ENCODE assay signal across 1 cellular context in the genomic region with DNA sequence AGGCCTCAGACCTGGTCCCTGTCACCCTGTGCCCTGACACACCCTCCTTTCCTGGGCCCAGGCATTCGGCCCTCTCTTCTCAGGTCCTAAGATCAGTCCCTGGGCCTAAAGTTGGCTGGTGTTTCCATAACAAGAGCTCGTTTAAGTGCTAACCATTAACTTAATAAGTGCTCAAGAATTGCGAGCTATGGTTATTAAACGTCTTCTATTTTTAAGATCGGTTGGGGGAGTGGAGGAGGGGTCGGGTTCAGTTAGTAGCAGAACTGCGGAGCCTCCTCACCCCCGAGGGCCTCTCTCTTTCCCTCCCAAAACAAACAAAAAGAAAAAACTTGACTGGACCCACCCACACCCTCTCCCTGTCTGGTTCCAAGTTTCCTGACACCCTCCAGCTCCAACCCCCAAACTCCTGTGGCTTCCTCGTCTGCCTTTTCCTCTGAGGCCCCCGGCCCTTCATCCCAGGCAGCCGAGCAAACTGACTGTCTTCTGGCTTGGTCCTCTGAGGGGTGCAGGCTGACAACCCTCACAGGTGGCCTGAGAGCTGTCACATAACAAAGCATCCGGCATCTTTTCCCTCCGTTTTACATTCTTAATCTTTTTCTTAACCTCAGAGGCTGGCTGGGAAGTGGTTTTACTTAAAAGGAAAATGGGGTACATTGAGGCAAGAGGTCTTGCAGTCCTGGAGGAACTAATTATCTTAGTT.
TF ChIP-seq lines count a peak whose summit lies in the region.

No MANE protein-coding gene starts in this region.

TF ChIP-seq in HepG2, 621 proteins besides CTCF, POLR2A, EP300 and RAD21 (continued from another document and continues in another):
- TF ChIP-seq, protein P1, sequence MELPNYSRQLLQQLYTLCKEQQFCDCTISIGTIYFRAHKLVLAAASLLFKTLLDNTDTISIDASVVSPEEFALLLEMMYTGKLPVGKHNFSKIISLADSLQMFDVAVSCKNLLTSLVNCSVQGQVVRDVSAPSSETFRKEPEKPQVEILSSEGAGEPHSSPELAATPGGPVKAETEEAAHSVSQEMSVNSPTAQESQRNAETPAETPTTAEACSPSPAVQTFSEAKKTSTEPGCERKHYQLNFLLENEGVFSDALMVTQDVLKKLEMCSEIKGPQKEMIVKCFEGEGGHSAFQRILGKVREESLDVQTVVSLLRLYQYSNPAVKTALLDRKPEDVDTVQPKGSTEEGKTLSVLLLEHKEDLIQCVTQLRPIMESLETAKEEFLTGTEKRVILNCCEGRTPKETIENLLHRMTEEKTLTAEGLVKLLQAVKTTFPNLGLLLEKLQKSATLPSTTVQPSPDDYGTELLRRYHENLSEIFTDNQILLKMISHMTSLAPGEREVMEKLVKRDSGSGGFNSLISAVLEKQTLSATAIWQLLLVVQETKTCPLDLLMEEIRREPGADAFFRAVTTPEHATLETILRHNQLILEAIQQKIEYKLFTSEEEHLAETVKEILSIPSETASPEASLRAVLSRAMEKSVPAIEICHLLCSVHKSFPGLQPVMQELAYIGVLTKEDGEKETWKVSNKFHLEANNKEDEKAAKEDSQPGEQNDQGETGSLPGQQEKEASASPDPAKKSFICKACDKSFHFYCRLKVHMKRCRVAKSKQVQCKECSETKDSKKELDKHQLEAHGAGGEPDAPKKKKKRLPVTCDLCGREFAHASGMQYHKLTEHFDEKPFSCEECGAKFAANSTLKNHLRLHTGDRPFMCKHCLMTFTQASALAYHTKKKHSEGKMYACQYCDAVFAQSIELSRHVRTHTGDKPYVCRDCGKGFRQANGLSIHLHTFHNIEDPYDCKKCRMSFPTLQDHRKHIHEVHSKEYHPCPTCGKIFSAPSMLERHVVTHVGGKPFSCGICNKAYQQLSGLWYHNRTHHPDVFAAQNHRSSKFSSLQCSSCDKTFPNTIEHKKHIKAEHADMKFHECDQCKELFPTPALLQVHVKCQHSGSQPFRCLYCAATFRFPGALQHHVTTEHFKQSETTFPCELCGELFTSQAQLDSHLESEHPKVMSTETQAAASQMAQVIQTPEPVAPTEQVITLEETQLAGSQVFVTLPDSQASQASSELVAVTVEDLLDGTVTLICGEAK (IDR thresholded peaks at IDR 0.05) = no peak
- TF ChIP-seq, protein P1 (CRISPR knock-in tag; IDR thresholded peaks at IDR 0.05) = 0 out of 2 replicates have a peak, but pooled peaks have one; percentile 10
- no peak for TF ChIP-seq KLF15 (CRISPR knock-in tag; IDR thresholded peaks at IDR 0.05; ENCODE audit: borderline replicate concordance)
- TF ChIP-seq MEIS2 (CRISPR knock-in tag; IDR thresholded peaks at IDR 0.05) = no peak; the same call in 1 of the 2 replicates
- TF ChIP-seq ZNF350 (CRISPR knock-in tag; IDR thresholded peaks at IDR 0.05; ENCODE audit: borderline replicate concordance, low read depth) = no peak
- no peak for TF ChIP-seq ZNF567 (CRISPR knock-in tag; IDR thresholded peaks at IDR 0.05; ENCODE audit: borderline replicate concordance)
- no peak for TF ChIP-seq HNRNPL (IDR thresholded peaks at IDR 0.05; ENCODE audit: low read depth, low read length)
- TF ChIP-seq POLR2AphosphoS5 (IDR thresholded peaks at IDR 0.05; ENCODE audit: low read depth, low read length) = peak; percentile 31; the same call in 1 of the 2 replicates
- peak; percentile 81; the same call in 1 of the 2 replicates for TF ChIP-seq ZNF619 (CRISPR knock-in tag; IDR thresholded peaks at IDR 0.05)
- no peak for TF ChIP-seq CREM (IDR thresholded peaks at IDR 0.05)
- TF ChIP-seq CREM (CRISPR knock-in tag; IDR thresholded peaks at IDR 0.05) = no peak
- TF ChIP-seq, protein P2, sequence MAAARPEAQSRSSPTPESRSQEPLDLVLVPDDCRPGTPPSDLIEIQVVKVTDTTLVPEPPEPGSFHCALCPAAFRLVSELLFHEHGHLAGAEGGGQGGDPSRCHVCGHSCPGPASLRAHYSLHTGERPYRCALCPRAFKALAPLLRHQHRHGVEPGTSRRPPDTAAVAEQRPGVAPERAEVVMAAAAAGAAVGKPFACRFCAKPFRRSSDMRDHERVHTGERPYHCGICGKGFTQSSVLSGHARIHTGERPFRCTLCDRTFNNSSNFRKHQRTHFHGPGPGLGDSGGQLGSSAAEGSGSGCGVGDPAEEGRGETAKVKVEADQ (CRISPR knock-in tag; IDR thresholded peaks at IDR 0.05; ENCODE audit: borderline replicate concordance) = no peak
- no peak; the same call in 1 of the 2 replicates for TF ChIP-seq ZNF430 (CRISPR knock-in tag; IDR thresholded peaks at IDR 0.05)
- no peak for TF ChIP-seq GABPA (IDR thresholded peaks at IDR 0.05; ENCODE audit: low read depth, low read length)
- no peak for TF ChIP-seq GABPA (CRISPR knock-in tag; IDR thresholded peaks at IDR 0.05; ENCODE audit: low read depth)
- TF ChIP-seq, protein P3, sequence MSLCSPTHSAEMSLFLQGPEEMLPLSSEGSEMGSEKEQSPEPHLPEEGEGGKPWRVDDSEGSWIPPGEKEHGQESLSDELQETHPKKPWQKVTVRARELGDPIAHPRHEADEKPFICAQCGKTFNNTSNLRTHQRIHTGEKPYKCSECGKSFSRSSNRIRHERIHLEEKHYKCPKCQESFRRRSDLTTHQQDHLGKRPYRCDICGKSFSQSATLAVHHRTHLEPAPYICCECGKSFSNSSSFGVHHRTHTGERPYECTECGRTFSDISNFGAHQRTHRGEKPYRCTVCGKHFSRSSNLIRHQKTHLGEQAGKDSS (CRISPR knock-in tag; IDR thresholded peaks at IDR 0.05; ENCODE audit: borderline replicate concordance, low read depth) = no peak
- TF ChIP-seq, protein P4, sequence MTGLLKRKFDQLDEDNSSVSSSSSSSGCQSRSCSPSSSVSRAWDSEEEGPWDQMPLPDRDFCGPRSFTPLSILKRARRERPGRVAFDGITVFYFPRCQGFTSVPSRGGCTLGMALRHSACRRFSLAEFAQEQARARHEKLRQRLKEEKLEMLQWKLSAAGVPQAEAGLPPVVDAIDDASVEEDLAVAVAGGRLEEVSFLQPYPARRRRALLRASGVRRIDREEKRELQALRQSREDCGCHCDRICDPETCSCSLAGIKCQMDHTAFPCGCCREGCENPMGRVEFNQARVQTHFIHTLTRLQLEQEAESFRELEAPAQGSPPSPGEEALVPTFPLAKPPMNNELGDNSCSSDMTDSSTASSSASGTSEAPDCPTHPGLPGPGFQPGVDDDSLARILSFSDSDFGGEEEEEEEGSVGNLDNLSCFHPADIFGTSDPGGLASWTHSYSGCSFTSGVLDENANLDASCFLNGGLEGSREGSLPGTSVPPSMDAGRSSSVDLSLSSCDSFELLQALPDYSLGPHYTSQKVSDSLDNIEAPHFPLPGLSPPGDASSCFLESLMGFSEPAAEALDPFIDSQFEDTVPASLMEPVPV (CRISPR knock-in tag; IDR thresholded peaks at IDR 0.05) = no peak
- no peak for TF ChIP-seq RXRA (CRISPR knock-in tag; IDR thresholded peaks at IDR 0.05)
- TF ChIP-seq ZSCAN22 (CRISPR knock-in tag; IDR thresholded peaks at IDR 0.05) = no peak
- TF ChIP-seq HNF4G (IDR thresholded peaks at IDR 0.05; ENCODE audit: borderline replicate concordance, low read depth, low read length) = peak; percentile 12; the same call in 1 of the 2 replicates
- TF ChIP-seq HNF4G (CRISPR knock-in tag; IDR thresholded peaks at IDR 0.05; ENCODE audit: borderline replicate concordance, low read depth) = no peak
- no peak for TF ChIP-seq MBD4 (IDR thresholded peaks at IDR 0.05; ENCODE audit: borderline replicate concordance, low read length)
- TF ChIP-seq, protein P5, sequence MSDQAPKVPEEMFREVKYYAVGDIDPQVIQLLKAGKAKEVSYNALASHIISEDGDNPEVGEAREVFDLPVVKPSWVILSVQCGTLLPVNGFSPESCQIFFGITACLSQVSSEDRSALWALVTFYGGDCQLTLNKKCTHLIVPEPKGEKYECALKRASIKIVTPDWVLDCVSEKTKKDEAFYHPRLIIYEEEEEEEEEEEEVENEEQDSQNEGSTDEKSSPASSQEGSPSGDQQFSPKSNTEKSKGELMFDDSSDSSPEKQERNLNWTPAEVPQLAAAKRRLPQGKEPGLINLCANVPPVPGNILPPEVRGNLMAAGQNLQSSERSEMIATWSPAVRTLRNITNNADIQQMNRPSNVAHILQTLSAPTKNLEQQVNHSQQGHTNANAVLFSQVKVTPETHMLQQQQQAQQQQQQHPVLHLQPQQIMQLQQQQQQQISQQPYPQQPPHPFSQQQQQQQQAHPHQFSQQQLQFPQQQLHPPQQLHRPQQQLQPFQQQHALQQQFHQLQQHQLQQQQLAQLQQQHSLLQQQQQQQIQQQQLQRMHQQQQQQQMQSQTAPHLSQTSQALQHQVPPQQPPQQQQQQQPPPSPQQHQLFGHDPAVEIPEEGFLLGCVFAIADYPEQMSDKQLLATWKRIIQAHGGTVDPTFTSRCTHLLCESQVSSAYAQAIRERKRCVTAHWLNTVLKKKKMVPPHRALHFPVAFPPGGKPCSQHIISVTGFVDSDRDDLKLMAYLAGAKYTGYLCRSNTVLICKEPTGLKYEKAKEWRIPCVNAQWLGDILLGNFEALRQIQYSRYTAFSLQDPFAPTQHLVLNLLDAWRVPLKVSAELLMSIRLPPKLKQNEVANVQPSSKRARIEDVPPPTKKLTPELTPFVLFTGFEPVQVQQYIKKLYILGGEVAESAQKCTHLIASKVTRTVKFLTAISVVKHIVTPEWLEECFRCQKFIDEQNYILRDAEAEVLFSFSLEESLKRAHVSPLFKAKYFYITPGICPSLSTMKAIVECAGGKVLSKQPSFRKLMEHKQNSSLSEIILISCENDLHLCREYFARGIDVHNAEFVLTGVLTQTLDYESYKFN (CRISPR knock-in tag; conservative IDR thresholded peaks at IDR 0.05) = peak; percentile 55; the same call in 1 of the 2 replicates
- 0 out of 2 replicates have a peak, but pooled peaks have one; percentile 40 for TF ChIP-seq NCOR1 (IDR thresholded peaks at IDR 0.05; ENCODE audit: borderline replicate concordance, low read length)
- no peak for TF ChIP-seq MTA1 (CRISPR knock-in tag; IDR thresholded peaks at IDR 0.05; ENCODE audit: borderline replicate concordance)
- TF ChIP-seq SPEN (CRISPR knock-in tag; IDR thresholded peaks at IDR 0.05; ENCODE audit: low read depth) = peak; percentile 35; the same call in 1 of the 2 replicates
- no peak for TF ChIP-seq ZKSCAN5 (CRISPR knock-in tag; IDR thresholded peaks at IDR 0.05)
- TF ChIP-seq ZNF451 (CRISPR knock-in tag; IDR thresholded peaks at IDR 0.05) = peak; percentile 49; the same call in 1 of the 2 replicates
- no peak for TF ChIP-seq ZSCAN30 (CRISPR knock-in tag; IDR thresholded peaks at IDR 0.05)
- TF ChIP-seq ZBTB7B (CRISPR knock-in tag; IDR thresholded peaks at IDR 0.05) = peak; percentile 17; the same call in 1 of the 2 replicates
- no peak for TF ChIP-seq TEAD3 (CRISPR knock-in tag; optimal IDR thresholded peaks at IDR 0.05; ENCODE audit: borderline replicate concordance)
- TF ChIP-seq ZFP90 (CRISPR knock-in tag; IDR thresholded peaks at IDR 0.05; ENCODE audit: borderline replicate concordance) = peak; percentile 47; the same call in 1 of the 2 replicates
- TF ChIP-seq, protein P6, sequence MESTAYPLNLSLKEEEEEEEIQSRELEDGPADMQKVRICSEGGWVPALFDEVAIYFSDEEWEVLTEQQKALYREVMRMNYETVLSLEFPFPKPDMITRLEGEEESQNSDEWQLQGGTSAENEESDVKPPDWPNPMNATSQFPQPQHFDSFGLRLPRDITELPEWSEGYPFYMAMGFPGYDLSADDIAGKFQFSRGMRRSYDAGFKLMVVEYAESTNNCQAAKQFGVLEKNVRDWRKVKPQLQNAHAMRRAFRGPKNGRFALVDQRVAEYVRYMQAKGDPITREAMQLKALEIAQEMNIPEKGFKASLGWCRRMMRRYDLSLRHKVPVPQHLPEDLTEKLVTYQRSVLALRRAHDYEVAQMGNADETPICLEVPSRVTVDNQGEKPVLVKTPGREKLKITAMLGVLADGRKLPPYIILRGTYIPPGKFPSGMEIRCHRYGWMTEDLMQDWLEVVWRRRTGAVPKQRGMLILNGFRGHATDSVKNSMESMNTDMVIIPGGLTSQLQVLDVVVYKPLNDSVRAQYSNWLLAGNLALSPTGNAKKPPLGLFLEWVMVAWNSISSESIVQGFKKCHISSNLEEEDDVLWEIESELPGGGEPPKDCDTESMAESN (CRISPR knock-in tag; conservative IDR thresholded peaks at IDR 0.05) = no peak
- TF ChIP-seq TEAD2 (CRISPR knock-in tag; IDR thresholded peaks at IDR 0.05) = peak; percentile 2; the same call in 1 of the 2 replicates
- no peak for TF ChIP-seq ZNF101 (CRISPR knock-in tag; IDR thresholded peaks at IDR 0.05; ENCODE audit: borderline replicate concordance, low read depth)
- no peak for TF ChIP-seq BHLHE40 (IDR thresholded peaks at IDR 0.05; ENCODE audit: low read length)
- no peak for TF ChIP-seq HMGA1 (CRISPR knock-in tag; conservative IDR thresholded peaks at IDR 0.05)
- no peak for TF ChIP-seq NPAS2 (CRISPR knock-in tag; IDR thresholded peaks at IDR 0.05; ENCODE audit: borderline replicate concordance)
- TF ChIP-seq, protein P7, sequence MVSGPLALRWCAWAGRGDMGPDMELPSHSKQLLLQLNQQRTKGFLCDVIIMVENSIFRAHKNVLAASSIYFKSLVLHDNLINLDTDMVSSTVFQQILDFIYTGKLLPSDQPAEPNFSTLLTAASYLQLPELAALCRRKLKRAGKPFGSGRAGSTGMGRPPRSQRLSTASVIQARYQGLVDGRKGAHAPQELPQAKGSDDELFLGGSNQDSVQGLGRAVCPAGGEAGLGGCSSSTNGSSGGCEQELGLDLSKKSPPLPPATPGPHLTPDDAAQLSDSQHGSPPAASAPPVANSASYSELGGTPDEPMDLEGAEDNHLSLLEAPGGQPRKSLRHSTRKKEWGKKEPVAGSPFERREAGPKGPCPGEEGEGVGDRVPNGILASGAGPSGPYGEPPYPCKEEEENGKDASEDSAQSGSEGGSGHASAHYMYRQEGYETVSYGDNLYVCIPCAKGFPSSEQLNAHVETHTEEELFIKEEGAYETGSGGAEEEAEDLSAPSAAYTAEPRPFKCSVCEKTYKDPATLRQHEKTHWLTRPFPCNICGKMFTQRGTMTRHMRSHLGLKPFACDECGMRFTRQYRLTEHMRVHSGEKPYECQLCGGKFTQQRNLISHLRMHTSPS (CRISPR knock-in tag; IDR thresholded peaks at IDR 0.05; ENCODE audit: low read depth) = 0 out of 2 replicates have a peak, but pooled peaks have one; percentile 18
